1 cellular context compared by ENCODE assay signal in the genomic region with DNA sequence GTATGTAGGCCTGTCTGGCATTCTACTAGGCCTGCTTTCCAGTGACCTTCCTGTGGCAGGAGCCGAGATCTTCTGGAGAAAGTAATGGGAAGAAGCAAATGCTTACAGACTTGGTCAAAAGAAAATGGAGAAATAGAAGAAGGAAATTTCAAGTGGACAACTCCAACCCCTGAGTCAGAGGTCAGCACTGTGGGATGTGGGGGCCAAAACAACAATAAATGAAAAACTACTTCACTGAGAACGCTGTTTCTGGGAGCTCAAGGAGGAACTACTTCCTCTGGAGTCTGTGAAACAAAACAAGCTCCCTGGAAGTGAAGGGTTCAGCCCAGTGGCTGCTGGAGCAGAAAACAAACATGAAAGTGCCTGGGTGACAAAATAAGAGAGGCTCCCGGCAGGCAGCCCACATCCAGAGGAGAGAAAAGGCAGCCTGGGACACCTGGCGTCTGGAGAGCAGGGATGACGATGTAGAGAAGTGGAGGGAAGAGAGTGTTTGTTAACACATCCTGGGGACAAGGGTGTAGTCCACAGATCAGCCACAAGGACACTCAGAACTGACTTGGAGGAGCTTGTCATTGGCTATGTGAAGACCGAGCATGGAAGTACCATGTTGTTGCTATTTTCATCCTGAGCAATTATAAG.
TF ChIP-seq lines count a peak whose summit lies in the region.

No MANE protein-coding gene starts in this region.

TF ChIP-seq in H1, 55 proteins besides CTCF, POLR2A, EP300 and RAD21 (continued from another document):
- no peak for TF ChIP-seq RBBP5 (IDR thresholded peaks at IDR 0.05; ENCODE audit: borderline replicate concordance, low read depth, low read length)
